In the genomic region with DNA sequence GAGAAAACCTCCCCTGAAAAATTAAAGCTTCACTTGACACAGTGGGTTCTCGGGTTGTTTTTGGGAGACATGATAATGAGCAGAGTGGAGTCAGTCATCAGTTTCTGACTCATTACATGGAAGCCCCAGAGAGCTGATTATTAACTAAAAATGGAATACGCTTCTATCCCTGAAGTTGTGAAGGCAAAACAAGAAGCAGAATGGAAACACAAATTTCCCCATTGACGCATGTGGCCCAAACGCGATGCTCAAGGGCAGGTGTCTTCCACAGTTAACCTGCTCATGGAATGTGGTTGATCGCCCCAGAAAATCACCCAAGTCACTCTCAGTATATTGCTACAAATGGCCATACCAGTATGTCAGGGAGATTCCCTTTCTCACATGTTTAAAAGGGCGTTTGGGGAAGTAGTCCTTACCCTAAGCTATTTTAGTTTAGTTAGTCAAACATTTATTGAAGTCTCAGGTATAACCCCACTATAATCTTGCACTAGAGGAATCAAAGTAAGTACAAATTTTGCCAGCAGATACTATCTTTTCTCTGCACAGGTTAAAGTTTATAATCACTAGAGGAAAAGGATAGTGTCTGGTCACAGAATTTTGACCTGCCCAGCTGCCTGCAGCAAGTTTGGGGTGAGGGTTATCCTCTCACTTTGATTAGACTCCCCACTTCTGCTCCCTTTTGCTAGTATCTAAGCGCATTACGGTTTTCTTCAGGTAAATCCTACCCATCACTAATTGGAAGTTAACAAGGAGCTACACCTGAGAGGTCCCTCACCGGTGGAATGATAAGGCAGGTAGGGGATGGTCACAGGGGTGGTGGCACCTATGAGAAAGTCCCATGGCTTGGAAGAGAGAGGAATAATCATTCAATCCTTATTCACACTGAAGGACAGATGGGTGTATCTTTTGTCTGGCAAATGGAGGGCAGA, we compare ENCODE assay signal across 12 cellular contexts. TPM values are rescaled to one million over a fixed set of nuclear protein-coding genes. Genes with fewer than 3 reads are reported as not detected.
DNase-seq lines count a peak whose midpoint lies in the region; ATAC-seq and TF ChIP-seq lines count a peak whose summit lies in the region.
"Had no signal": no experiment of that assay in that cellular context is flagged by ENCODE, and none has a peak within 500 bp of the region (broad histone marks: within the 10 kb centered on the region; RNA-seq: fewer than 3 reads in every experiment).

No MANE protein-coding gene starts in this region.

- ATAC-seq in GM19395 (IDR thresholded peaks at IDR 0.05; ENCODE audit: unreplicated experiment) (peak; percentile 71), HG03095 (IDR thresholded peaks at IDR 0.05; ENCODE audit: unreplicated experiment) (peak; percentile 73), lower lobe of right lung (no peak)
- ATAC-seq: esophagus mucosa had no signal

- no peaks in the 10 kb centered on the region for H3K36me3 Mint-ChIP-seq in brain

- peaks cover 8% of the 10 kb centered on the region for H3K4me1 ChIP-seq in lower lobe of right lung

- H3K27me3 Mint-ChIP-seq in brain: peaks cover 4% of the 10 kb centered on the region

- intact Hi-C loops in lower lobe of right lung (cut with DNase I): loop anchor here (10.0 kb wide), 1 partner anchor 67 kb away; no protein-coding TSS in a partner anchor

- no peak overlapping the region for H3K27ac ChIP-seq in lower lobe of right lung

- DNase-seq in GM10266 (ENCODE audit: extremely low spot score) (peak; percentile 54), H4 (ENCODE audit: low spot score) (no peak), globus pallidus (ENCODE audit: low spot score) (no peak), UCSD-AML1 (lab: John Stamatoyannopoulos, UW; ENCODE audit: unreplicated experiment) (no peak), lower lobe of right lung (no peak)
- DNase-seq: activated CD4-positive, alpha-beta T cell treated with anti-CD3 and anti-CD28 coated beads, Interleukin-2, amount 50 U/mL, for 48 hours; NCI-H2029; nephron progenitor cell had no signal

- H3K27ac Mint-ChIP-seq in brain: peak overlapping the region in 3 of 5 experiments; percentile 42 to 62 (median 49)
- H3K27ac Mint-ChIP-seq: nephron progenitor cell had no signal

- peaks cover 81% of the 10 kb centered on the region for H3K4me1 Mint-ChIP-seq in brain

- no peaks in the 10 kb centered on the region for H3K9me3 Mint-ChIP-seq in brain
- H3K9me3 Mint-ChIP-seq: nephron progenitor cell had no signal

- no peaks in the 10 kb centered on the region for H3K27me3 ChIP-seq in lower lobe of right lung (ENCODE audit: low read depth)

- TF ChIP-seq CTCF in GM10266 (IDR thresholded peaks at IDR 0.05; ENCODE audit: control insufficient read depth, insufficient read depth, low read depth, missing control alignments) (no peak), brain (conservative IDR thresholded peaks at IDR 0.05) (no peak), lower lobe of right lung (IDR thresholded peaks at IDR 0.05) (no peak)

- H3K4me3 ChIP-seq in lower lobe of right lung: no peak overlapping the region

- peak overlapping the region in 3 of 5 experiments; percentile 5 to 37 (median 11) for H3K4me3 Mint-ChIP-seq in brain
- H3K4me3 Mint-ChIP-seq: nephron progenitor cell had no signal

- no peaks in the 10 kb centered on the region for H3K36me3 ChIP-seq in lower lobe of right lung

- no peaks in the 10 kb centered on the region for H3K9me3 ChIP-seq in lower lobe of right lung

RNA-seq across cellular contexts. Expression of gene BCL2, which starts 7.8 kb away (rescaled TPM):
- 8.0 TPM for polyA plus RNA-seq in brain (ENCODE audit: insufficient read depth, low read depth, low replicate concordance)
- 2.7 and 2.9 TPM in 2 replicates for total RNA-seq in H4 (2014; rRNA removed; shearing (Covaris generic))
- total RNA-seq in lower lobe of right lung: 11.0 TPM

RNA-seq across cellular contexts. Expression of gene KDSR, which starts 55.3 kb away (rescaled TPM):
- 36.3 TPM for polyA plus RNA-seq in brain (ENCODE audit: insufficient read depth, low read depth, low replicate concordance)
- total RNA-seq in H4 (2014; rRNA removed; shearing (Covaris generic)): 29.1 and 32.0 TPM in 2 replicates
- total RNA-seq in lower lobe of right lung: 68.5 TPM

Comparison
In these comparisons a context has a peak if more than half of its experiments do, and no peak if none do; other contexts are left out.
1. ATAC-seq: peak in GM19395 (single experiment) and HG03095 (single experiment); none in lower lobe of right lung (0 of 2).